ENCODE assay signal across 8 cellular contexts in genomic region chr7:36526720-36527548, GRCh38.
DNase-seq lines count a peak whose midpoint lies in the region; ATAC-seq and TF ChIP-seq lines count a peak whose summit lies in the region.

No MANE protein-coding gene starts in this region.

- H3K4me1 ChIP-seq in DND-41 (ENCODE audit: insufficient read depth, low read length): peaks cover 28% of the 10 kb centered on the region

- no peaks in the 10 kb centered on the region for H3K36me3 ChIP-seq in DND-41 (ENCODE audit: insufficient read depth, low read length)

- TF ChIP-seq CTCF in DND-41 (IDR thresholded peaks at IDR 0.05; ENCODE audit: borderline replicate concordance, extremely low read depth, low read length, poor library complexity, severe bottlenecking): no peak

- ATAC-seq in DND-41 (ENCODE audit: insufficient read depth, low read depth): peak; percentile 67

- H4K20me1 ChIP-seq in DND-41 (ENCODE audit: insufficient read depth, low read length): no peaks in the 10 kb centered on the region

- 0 out of 2 replicates have a peak overlapping the region, but pooled peaks have one; percentile 10 for H2AFZ ChIP-seq in DND-41 (ENCODE audit: low read depth, low read length)

- no peak overlapping the region for H3K9ac ChIP-seq in DND-41 (ENCODE audit: low read depth, low read length)

- H3K27me3 ChIP-seq in DND-41 (ENCODE audit: insufficient read depth, low read length, poor library complexity): no peaks in the 10 kb centered on the region

- H3K9me3 ChIP-seq in DND-41 (ENCODE audit: insufficient read depth, low read length, severe bottlenecking): no peaks in the 10 kb centered on the region

- DNase-seq in DND-41 (no peak), HCEC 1CT (peak; percentile 74), NCI-H510A treated with DMSO at 0.1 percent for 48 hours (lab: John Stamatoyannopoulos, UW) (peak; percentile 37), fibroblast of peridontal ligament (ENCODE audit: extremely low read depth) (peak; percentile 48), NK-92 (lab: John Stamatoyannopoulos, UW; ENCODE audit: unreplicated experiment) (no peak), ecto neural progenitor cell (ENCODE audit: low spot score) (no peak)
- no peak for DNase-seq in activated effector memory CD4-positive, alpha-beta T cell treated with Interleukin-2 at 50 U/mL for 16 hours
- no peak for DNase-seq in activated effector memory CD4-positive, alpha-beta T cell treated with anti-CD3 and anti-CD28 coated beads, Interleukin-2, amount 50 U/mL, for 16 hours

- H3K4me2 ChIP-seq in DND-41 (ENCODE audit: insufficient read depth, low read length): no peak overlapping the region

- H3K4me3 ChIP-seq in DND-41 (ENCODE audit: low read depth in 1 of 2, low read length in 2 of 2): no peak overlapping the region

- peak overlapping the region; percentile 32 for H3K27ac ChIP-seq in DND-41 (ENCODE audit: low read length)

- H3K79me2 ChIP-seq in DND-41 (ENCODE audit: insufficient read depth, low read length): no peaks in the 10 kb centered on the region

Comparison
In these comparisons a context has a peak if more than half of its experiments do, and no peak if none do; other contexts are left out.
1. DNase-seq: peak in HCEC 1CT (single experiment), NCI-H510A treated with DMSO at 0.1 percent for 48 hours (single experiment) and fibroblast of peridontal ligament (single experiment); none in DND-41 (single experiment), NK-92 (single experiment), activated effector memory CD4-positive, alpha-beta T cell treated with Interleukin-2 at 50 U/mL for 16 hours (single experiment), activated effector memory CD4-positive, alpha-beta T cell treated with anti-CD3 and anti-CD28 coated beads, Interleukin-2, amount 50 U/mL, for 16 hours (single experiment) and ecto neural progenitor cell (single experiment).